Comparison of ENCODE assay signal across 8 cellular contexts in the genomic region with DNA sequence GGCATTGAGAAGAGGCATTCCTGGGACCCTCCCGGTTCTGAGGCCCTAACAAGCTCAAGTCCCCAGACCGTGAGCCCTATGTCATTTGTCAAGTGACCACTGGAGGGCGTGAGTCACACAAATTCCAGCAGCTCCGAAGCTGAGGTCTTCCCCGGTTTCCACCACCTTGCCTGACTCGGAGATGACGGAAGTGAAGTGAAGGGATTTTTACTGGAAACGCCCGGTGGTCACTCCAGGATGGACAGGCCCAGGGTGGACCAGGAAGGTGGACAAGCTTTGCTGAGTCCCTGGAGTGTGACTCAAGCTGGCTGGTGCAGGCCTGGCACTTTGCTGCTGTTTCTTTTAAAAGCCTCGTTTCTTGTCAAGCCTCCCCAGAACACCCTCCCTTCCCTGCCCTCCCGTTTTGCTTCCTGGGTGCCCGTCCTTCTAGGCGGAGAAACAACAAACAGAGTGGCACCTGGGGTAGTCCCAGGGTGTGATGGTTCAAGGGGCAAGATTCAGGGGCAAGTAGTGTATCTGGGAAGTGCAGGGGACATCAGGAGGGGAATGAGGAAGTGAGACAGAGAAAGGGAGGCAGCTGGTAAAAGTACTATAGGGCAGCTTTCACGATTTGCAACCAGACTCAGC. TPM values are rescaled to one million over a fixed set of nuclear protein-coding genes. Genes with fewer than 3 reads are reported as not detected.
DNase-seq lines count a peak whose midpoint lies in the region; ATAC-seq, FAIRE-seq and TF ChIP-seq lines count a peak whose summit lies in the region.

No MANE protein-coding gene starts in this region.

- FAIRE-seq in GM12892 (lab: Jason Lieb, UNC), result peak; percentile 96

- 0 out of 2 replicates have a peak, but pooled peaks have one; percentile 30 for TF ChIP-seq POLR2A in GM12892 (IDR thresholded peaks at IDR 0.05; ENCODE audit: low read depth, low read length)

- DNase-seq in GM12892 (ENCODE audit: insufficient read length) (peak; percentile 56), NCI-H2227 treated with DMSO at 0.1 percent for 48 hours (lab: John Stamatoyannopoulos, UW) (peak; percentile 76), cerebellar cortex (ENCODE audit: low spot score) (peak; percentile 92), kidney tubule cell (ENCODE audit: low spot score) (peak; percentile 92)
- DNase-seq in activated CD4-positive, CD25-positive, alpha-beta regulatory T cell treated with anti-CD3 and anti-CD28 coated beads, Interleukin-2, amount 50 U/mL, for 16 hours (ENCODE audit: low read depth, low spot score), result peak; percentile 69
- DNase-seq in stimulated activated CD4-positive, alpha-beta T cell treated with anti-CD3 and anti-CD28 coated beads, Interleukin-1b, Interleukin-23, amount 100 ng/mL, for 1 hour (ENCODE audit: low read depth in 2 of 2), result peak; percentile 57 to 64

- peak; percentile 32 for ATAC-seq in HG03097 (IDR thresholded peaks at IDR 0.05; ENCODE audit: low FRiP score, unreplicated experiment)
- ATAC-seq in HG03521 (IDR thresholded peaks at IDR 0.05; ENCODE audit: unreplicated experiment), result no peak

RNA-seq across cellular contexts. Expression of gene NOS2, which starts 5.3 kb away (rescaled TPM):
- not detected for polyA plus RNA-seq in GM12892 (2012; ENCODE audit: missing spikeins)
